8 cellular contexts compared by ENCODE assay signal in the genomic region with DNA sequence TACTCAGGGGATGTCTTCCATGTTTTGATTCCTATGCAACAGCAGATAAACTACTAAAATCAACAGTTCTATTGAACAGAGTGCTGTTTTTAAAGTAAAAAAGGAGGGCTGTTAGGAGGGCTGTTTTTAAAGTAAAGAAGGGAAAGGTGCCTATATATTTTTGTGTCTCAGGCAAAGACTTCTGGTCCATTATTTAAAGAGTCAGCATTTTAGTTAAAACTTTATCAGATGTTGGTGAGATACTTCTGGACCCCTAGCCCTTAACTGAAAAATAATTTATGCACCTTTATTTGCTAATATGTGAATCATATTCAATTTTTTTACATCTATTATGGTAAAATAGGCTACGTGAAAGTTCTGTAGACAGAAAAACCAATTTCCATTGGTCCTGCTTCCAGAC.
"Had no signal": no experiment of that assay in that cellular context is flagged by ENCODE, and none has a peak within 500 bp of the region (broad histone marks: within the 10 kb centered on the region; RNA-seq: fewer than 3 reads in every experiment).

No MANE protein-coding gene starts in this region.

- DNase-seq: H9, HCEC 1CT, Kasumi-1, KG1 had no signal

- ATAC-seq: GM23338 had no signal

- H3K4me2 ChIP-seq: GM23338 had no signal

- H2AFZ ChIP-seq: GM23338 had no signal

- FAIRE-seq: H1, H54, HTR-8/SVneo had no signal

- H3K4me3 ChIP-seq: GM23338 had no signal
